ENCODE assay signal across 17 cellular contexts in the genomic region with DNA sequence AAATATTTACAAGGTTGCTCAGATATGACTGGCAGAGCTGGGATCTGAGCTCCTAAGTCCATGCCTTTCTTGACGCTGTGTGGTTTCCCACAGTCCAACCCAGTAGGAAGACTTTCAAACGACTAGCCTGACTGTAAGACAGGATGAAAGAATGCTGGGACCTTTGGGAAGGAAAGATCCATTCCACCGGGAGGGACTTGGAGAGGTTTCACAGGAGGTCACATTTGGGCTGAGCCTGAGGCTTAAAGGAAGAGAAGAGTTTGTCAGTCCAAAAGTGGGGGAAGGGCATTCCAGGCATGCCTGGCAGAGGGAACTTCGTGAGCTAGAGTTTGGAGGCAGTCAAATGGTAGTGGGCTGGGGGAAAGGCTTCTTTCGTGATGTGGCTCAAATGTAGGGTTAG. TPM values are rescaled to one million over a fixed set of nuclear protein-coding genes. Genes with fewer than 3 reads are reported as not detected.
DNase-seq lines count a peak whose midpoint lies in the region; ATAC-seq and TF ChIP-seq lines count a peak whose summit lies in the region.
"Had no signal": no experiment of that assay in that cellular context is flagged by ENCODE, and none has a peak within 500 bp of the region (broad histone marks: within the 10 kb centered on the region; RNA-seq: fewer than 3 reads in every experiment).

No MANE protein-coding gene starts in this region.

- no peak overlapping the region for H3K27ac Mint-ChIP-seq in nephron progenitor cell
- H3K27ac Mint-ChIP-seq: activated B cell treated with CpG ODN at 0.5 μM for 24 hours had no signal

- H2AFZ ChIP-seq in PC-3 (ENCODE audit: low read length): no peak overlapping the region

- no peak for TF ChIP-seq CTCF in PC-3 (conservative IDR thresholded peaks at IDR 0.05; ENCODE audit: low read depth, low read length)
- no peak for TF ChIP-seq CTCF in fibroblast of mammary gland (conservative IDR thresholded peaks at IDR 0.05; ENCODE audit: control insufficient read depth, insufficient read depth, low read depth, low read length)
- no peak for TF ChIP-seq CTCF in nephron progenitor cell (IDR thresholded peaks at IDR 0.05)

- H3F3A ChIP-seq in PC-3 (ENCODE audit: low read length, unreplicated experiment): no peaks in the 10 kb centered on the region

- H3K9me3 Mint-ChIP-seq in nephron progenitor cell: peaks cover 22% of the 10 kb centered on the region
- H3K9me3 Mint-ChIP-seq: activated B cell treated with CpG ODN at 0.5 μM for 24 hours had no signal

- H3K9ac ChIP-seq in PC-3 (ENCODE audit: low read length): no peak overlapping the region

- H3K36me3 Mint-ChIP-seq in nephron progenitor cell (ENCODE audit: low read depth): no peaks in the 10 kb centered on the region

- 0 out of 2 replicates have a peak overlapping the region, but pooled peaks have one; percentile 0 for H3K4me2 ChIP-seq in PC-3 (ENCODE audit: low read length)

- peaks cover 24% of the 10 kb centered on the region for H3K4me1 Mint-ChIP-seq in nephron progenitor cell
- H3K4me1 Mint-ChIP-seq: activated B cell treated with CpG ODN at 0.5 μM for 24 hours had no signal

- H3K36me3 ChIP-seq in PC-3 (ENCODE audit: low read depth, low read length): no peaks in the 10 kb centered on the region
- H3K36me3 ChIP-seq: colonic mucosa, esophagus muscularis mucosa, right atrium auricular region, suprapubic skin had no signal

- H3K27ac ChIP-seq in PC-3 (ENCODE audit: low read length) (no peak overlapping the region), caudate nucleus (ENCODE audit: low read depth, low read length) (no peak overlapping the region)
- H3K27ac ChIP-seq: colonic mucosa, esophagus muscularis mucosa, right atrium auricular region, suprapubic skin had no signal

- H4K20me1 ChIP-seq in PC-3 (ENCODE audit: low read length): no peaks in the 10 kb centered on the region

- H3K79me2 ChIP-seq in PC-3 (ENCODE audit: low read length): no peaks in the 10 kb centered on the region

- H3K27me3 Mint-ChIP-seq in nephron progenitor cell (ENCODE audit: low read depth, poor library complexity): no peaks in the 10 kb centered on the region

- CTCF ChIA-PET in PC-3 (lab: Charles Lee): no interaction called here

- DNase-seq in ELR (ENCODE audit: low read depth) (peak; percentile 37), PC-3 (peak; percentile 13), fibroblast of mammary gland (ENCODE audit: low read depth) (peak; percentile 29), nephron progenitor cell (no peak), superior temporal gyrus (ENCODE audit: extremely low spot score) (no peak), caudate nucleus (lab: John Stamatoyannopoulos, UW) (no peak)
- DNase-seq in activated naive CD4-positive, alpha-beta T cell treated with Interleukin-2 at 50 U/mL for 16 hours: no peak
- DNase-seq: activated B cell treated with CpG ODN at 0.5 μM for 24 hours; activated effector memory CD4-positive, alpha-beta T cell treated with Interleukin-2 at 50 U/mL for 16 hours; colonic mucosa; DMS 273 treated with DMSO at 0.1 percent for 48 hours; NCI-H748 treated with DMSO at 0.1 percent for 48 hours; stimulated activated CD4-positive, alpha-beta T cell treated with anti-CD3 and anti-CD28 coated beads, Interleukin-1b, Interleukin-23, amount 100 ng/mL, for 48 hours had no signal

- H3K27me3 ChIP-seq in PC-3 (ENCODE audit: low read length): no peaks in the 10 kb centered on the region
- H3K27me3 ChIP-seq: esophagus muscularis mucosa, right atrium auricular region, suprapubic skin had no signal

- 0 out of 2 replicates have a peak, but pooled peaks cover 6% of the 10 kb centered on the region for H3K4me1 ChIP-seq in PC-3 (ENCODE audit: insufficient read depth, low read length)
- H3K4me1 ChIP-seq: colonic mucosa, right atrium auricular region had no signal

- no peak for ATAC-seq in PC-3
- ATAC-seq in GM21447 (IDR thresholded peaks at IDR 0.05; ENCODE audit: unreplicated experiment): no peak

- no peaks in the 10 kb centered on the region for H3K9me3 ChIP-seq in PC-3 (ENCODE audit: low read length)
- H3K9me3 ChIP-seq: colonic mucosa, esophagus muscularis mucosa, right atrium auricular region, suprapubic skin had no signal

- H3K4me3 Mint-ChIP-seq in nephron progenitor cell: peak overlapping the region; percentile 40
- H3K4me3 Mint-ChIP-seq: activated B cell treated with CpG ODN at 0.5 μM for 24 hours had no signal

- BruUV-seq in PC-3 (replicated peaks; lab: Mats Ljungman, UMichigan): no TSS peak

- no peaks in the 10 kb centered on the region for H3K9me2 ChIP-seq in PC-3 (replicated peaks; ENCODE audit: low read length)

- H3K4me3 ChIP-seq in PC-3 (ENCODE audit: low read length): no peak overlapping the region
- no peak overlapping the region for H3K4me3 ChIP-seq in fibroblast of mammary gland (ENCODE audit: control insufficient read depth, low read depth, low read length)
- H3K4me3 ChIP-seq: colonic mucosa, esophagus muscularis mucosa, right atrium auricular region, suprapubic skin had no signal

- intact Hi-C loops in PC-3 (cut with micrococcal nuclease): no loop called here

- POLR2A ChIA-PET in PC-3 (lab: Charles Lee; ENCODE audit: unreplicated experiment): no interaction called here

RNA-seq across cellular contexts. Expression of a gene that starts 1.5 kb away (rescaled TPM):
- 0.69 and 0.91 TPM in 2 replicates for total RNA-seq in PC-3 (2014; rRNA removed)

Comparison
In these comparisons a context has a peak if more than half of its experiments do, and no peak if none do; other contexts are left out.
1. DNase-seq: peak in ELR (single experiment), PC-3 (single experiment) and fibroblast of mammary gland (single experiment); none in nephron progenitor cell (single experiment), superior temporal gyrus (single experiment), activated naive CD4-positive, alpha-beta T cell treated with Interleukin-2 at 50 U/mL for 16 hours (single experiment) and caudate nucleus (0 of 61).